Comparison of ENCODE assay signal across 9 cellular contexts in the genomic region with DNA sequence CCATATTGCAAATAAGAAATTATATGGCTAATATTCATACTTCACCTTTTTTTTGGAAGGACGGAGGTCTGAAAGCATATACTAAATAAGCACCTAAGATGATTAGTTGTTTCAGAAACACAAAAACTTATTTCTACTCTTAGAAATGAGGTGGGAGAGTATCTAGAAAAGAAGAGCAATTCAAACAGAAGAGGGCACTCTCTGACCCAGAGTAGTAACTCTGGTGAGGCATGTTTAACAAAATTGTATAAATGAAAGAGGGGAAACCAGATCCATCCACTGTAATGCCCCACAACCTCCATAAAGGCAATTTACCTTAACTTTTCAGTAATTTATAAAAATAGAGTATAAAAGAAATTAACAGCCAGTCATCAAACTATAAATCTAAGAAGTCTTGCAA.
A peak's percentile ranks its signal among the peaks of the same experiment; 100 is the strongest.
DNase-seq lines count a peak whose midpoint lies in the region; ATAC-seq, FAIRE-seq and TF ChIP-seq lines count a peak whose summit lies in the region.
"Had no signal": no experiment of that assay in that cellular context is flagged by ENCODE, and none has a peak within 500 bp of the region (broad histone marks: within the 10 kb centered on the region; RNA-seq: fewer than 3 reads in every experiment).

No MANE protein-coding gene starts in this region.

- no peaks in the 10 kb centered on the region for H3K9me3 ChIP-seq in right cardiac atrium (ENCODE audit: control insufficient read depth, low read length)

- H3K9me3 Mint-ChIP-seq in natural killer cell: peaks cover 11 to 13% of the 10 kb centered on the region in 2 donors

- H3K36me3 Mint-ChIP-seq in natural killer cell: peaks cover 5% of the 10 kb centered on the region

- no peak for TF ChIP-seq CTCF in natural killer cell (IDR thresholded peaks at IDR 0.05)

- no peak overlapping the region for H3K27ac Mint-ChIP-seq in natural killer cell
- H3K27ac Mint-ChIP-seq: activated CD8-positive, alpha-beta T cell treated with anti-CD3 and anti-CD28 coated beads for 36 hours had no signal

- no peak for FAIRE-seq in GM12891 (lab: Jason Lieb, UNC)

- H3K27me3 Mint-ChIP-seq in natural killer cell (ENCODE audit: low read depth in 2 of 2): no peaks in the 10 kb centered on the region
- H3K27me3 Mint-ChIP-seq: activated CD8-positive, alpha-beta T cell treated with anti-CD3 and anti-CD28 coated beads for 36 hours had no signal

- ATAC-seq in HG03521 (IDR thresholded peaks at IDR 0.05; ENCODE audit: unreplicated experiment) (no peak), natural killer cell (no peak), right cardiac atrium (no peak)
- ATAC-seq: activated CD8-positive, alpha-beta T cell treated with anti-CD3 and anti-CD28 coated beads for 36 hours had no signal

- DNase-seq in DMS53 treated with DMSO at 0.1 percent for 48 hours (lab: John Stamatoyannopoulos, UW; ENCODE audit: unreplicated experiment): peak; percentile 16
- DNase-seq in HuH-7 (ENCODE audit: low spot score): peak; percentile 7
- DNase-seq in SW480 (ENCODE audit: low spot score): peak; percentile 18
- DNase-seq in kidney tubule cell (ENCODE audit: low spot score): peak; percentile 6
- no peak for DNase-seq in natural killer cell
- DNase-seq in right cardiac atrium: no peak
- no peak for DNase-seq in GM12891 (ENCODE audit: insufficient read length, low spot score)
- DNase-seq: activated CD8-positive, alpha-beta T cell treated with anti-CD3 and anti-CD28 coated beads for 36 hours had no signal

- no peaks in the 10 kb centered on the region for H3K4me1 ChIP-seq in right cardiac atrium (ENCODE audit: control insufficient read depth, insufficient read depth, low read length)

- WGBS in right cardiac atrium: 91% methylated on average over 1 of the region's 1 CpG

- H3K27ac ChIP-seq in right cardiac atrium (ENCODE audit: low read length): no peak overlapping the region

- no peaks in the 10 kb centered on the region for H3K4me1 Mint-ChIP-seq in natural killer cell

- no peak overlapping the region for H3K4me3 ChIP-seq in right cardiac atrium (ENCODE audit: low read length)

- no peaks in the 10 kb centered on the region for H3K27me3 ChIP-seq in right cardiac atrium (ENCODE audit: control insufficient read depth, insufficient read depth)

- no peak for TF ChIP-seq POLR2A in GM12891 (IDR thresholded peaks at IDR 0.05; ENCODE audit: low read depth, low read length)

- intact Hi-C loops in natural killer cell (cut with micrococcal nuclease): no loop called here
- intact Hi-C loops in right cardiac atrium (cut with DNase I): no loop called here

- H3K4me3 Mint-ChIP-seq in natural killer cell: no peak overlapping the region
- H3K4me3 Mint-ChIP-seq: activated CD8-positive, alpha-beta T cell treated with anti-CD3 and anti-CD28 coated beads for 36 hours had no signal

TF ChIP-seq in GM12891, 5 proteins besides CTCF, POLR2A, EP300 and RAD21:
- TF ChIP-seq POLR2AphosphoS5 (IDR thresholded peaks at IDR 0.05; ENCODE audit: low read depth, low read length): no peak
- no peak for TF ChIP-seq TAF1 (IDR thresholded peaks at IDR 0.05; ENCODE audit: low read depth, low read length)
- TF ChIP-seq SPI1 (IDR thresholded peaks at IDR 0.05; ENCODE audit: low read depth, low read length): no peak
- no peak for TF ChIP-seq PAX5 (IDR thresholded peaks at IDR 0.05; ENCODE audit: insufficient read depth, low read length, severe bottlenecking)
- no peak for TF ChIP-seq POU2F2 (IDR thresholded peaks at IDR 0.05; ENCODE audit: low read depth, low read length)

Comparison
In these comparisons a context has a peak if more than half of its experiments do, and no peak if none do; other contexts are left out.
1. DNase-seq: peak in DMS53 treated with DMSO at 0.1 percent for 48 hours (single experiment), HuH-7 (single experiment), SW480 (single experiment) and kidney tubule cell (single experiment); none in natural killer cell (single experiment), right cardiac atrium (0 of 3) and GM12891 (single experiment).